In genomic region chr4:82031386-82031785, GRCh38 we compare ENCODE assay signal across 19 cellular contexts.
"Had no signal": no experiment of that assay in that cellular context is flagged by ENCODE, and none has a peak within 500 bp of the region (broad histone marks: within the 10 kb centered on the region; RNA-seq: fewer than 3 reads in every experiment).

No MANE protein-coding gene starts in this region.

- H3K27ac ChIP-seq: dorsolateral prefrontal cortex, heart right ventricle, parathyroid adenoma, prostate gland, right lobe of liver, tibial artery, upper lobe of right lung, vagina had no signal

- H3K4me3 Mint-ChIP-seq: naive thymus-derived CD4-positive, alpha-beta T cell; nephron progenitor cell; stimulated activated effector memory CD8-positive, alpha-beta T cell treated with anti-CD3 and anti-CD28 coated beads, Interleukin-12 subunit alpha, Interleukin-12 subunit beta, amount 100 ng/mL, for 72 hours had no signal

- H3K4me1 Mint-ChIP-seq: nephron progenitor cell; stimulated activated effector memory CD8-positive, alpha-beta T cell treated with anti-CD3 and anti-CD28 coated beads, Interleukin-12 subunit alpha, Interleukin-12 subunit beta, amount 100 ng/mL, for 72 hours had no signal

- DNase-seq: effector CD8-positive, alpha-beta T cell; heart right ventricle; hypothalamus; islet precursor cell; mammary epithelial cell; naive thymus-derived CD4-positive, alpha-beta T cell; nephron progenitor cell; right lobe of liver; stimulated activated CD4-positive, alpha-beta T cell treated with anti-CD3 and anti-CD28 coated beads, Interleukin-4, amount 100 ng/mL, for 1 hour; stimulated activated CD8-positive, alpha-beta memory T cell treated with anti-CD3 and anti-CD28 coated beads, Interleukin-4, amount 100 ng/mL, for 48 hours; stimulated activated naive CD8-positive, alpha-beta T cell treated with anti-CD3 and anti-CD28 coated beads, Interleukin-15, Interleukin-2, amounts not matched to agents 100 U/mL and 50 U/mL, for 24 hours; tibial artery; upper lobe of right lung had no signal

- H3K36me3 Mint-ChIP-seq: stimulated activated effector memory CD8-positive, alpha-beta T cell treated with anti-CD3 and anti-CD28 coated beads, Interleukin-12 subunit alpha, Interleukin-12 subunit beta, amount 100 ng/mL, for 72 hours had no signal

- H3K4me1 ChIP-seq: heart right ventricle, parathyroid adenoma, prostate gland, right lobe of liver, tibial artery, upper lobe of right lung, vagina had no signal

- H3K27ac Mint-ChIP-seq: naive thymus-derived CD4-positive, alpha-beta T cell; nephron progenitor cell; stimulated activated effector memory CD8-positive, alpha-beta T cell treated with anti-CD3 and anti-CD28 coated beads, Interleukin-12 subunit alpha, Interleukin-12 subunit beta, amount 100 ng/mL, for 72 hours had no signal

- H3K4me3 ChIP-seq: dorsolateral prefrontal cortex, heart right ventricle, prostate gland, right lobe of liver, tibial artery, upper lobe of right lung, vagina had no signal

- H3K36me3 ChIP-seq: heart right ventricle, prostate gland, right lobe of liver, tibial artery, upper lobe of right lung, vagina had no signal

- H3K27me3 ChIP-seq: right lobe of liver, upper lobe of right lung, vagina had no signal

- ATAC-seq: heart right ventricle; left lobe of liver; naive thymus-derived CD4-positive, alpha-beta T cell; right lobe of liver; stimulated activated effector memory CD8-positive, alpha-beta T cell treated with anti-CD3 and anti-CD28 coated beads, Interleukin-12 subunit alpha, Interleukin-12 subunit beta, amount 100 ng/mL, for 72 hours; stimulated activated naive CD8-positive, alpha-beta T cell treated with anti-CD3 and anti-CD28 coated beads, Interleukin-15, Interleukin-2, amounts not matched to agents 100 U/mL and 50 U/mL, for 24 hours; upper lobe of right lung had no signal

- H3K9me3 ChIP-seq: heart right ventricle, prostate gland, right lobe of liver, tibial artery, upper lobe of right lung, vagina had no signal

- H3K9me3 Mint-ChIP-seq: nephron progenitor cell; stimulated activated effector memory CD8-positive, alpha-beta T cell treated with anti-CD3 and anti-CD28 coated beads, Interleukin-12 subunit alpha, Interleukin-12 subunit beta, amount 100 ng/mL, for 72 hours had no signal
